Comparison of ENCODE assay signal across 8 cellular contexts in genomic region chr5:172903790-172904189, GRCh38. TPM values are rescaled to one million over a fixed set of nuclear protein-coding genes. Genes with fewer than 3 reads are reported as not detected.
DNase-seq lines count a peak whose midpoint lies in the region; ATAC-seq and TF ChIP-seq lines count a peak whose summit lies in the region.

No MANE protein-coding gene starts in this region.

- H3K4me1 Mint-ChIP-seq in central memory CD8-positive, alpha-beta T cell = no peaks in the 10 kb centered on the region
- H3K4me1 Mint-ChIP-seq in mesothelial cell of epicardium = peaks cover 79% of the 10 kb centered on the region
- H3K4me1 Mint-ChIP-seq in activated naive CD4-positive, alpha-beta T cell treated with anti-CD3 and anti-CD28 coated beads, Interleukin-2, amount 10 ng/mL, durations not matched to agents 7 days and 5 days = no peaks in the 10 kb centered on the region

- intact Hi-C loops in aorta (cut with DNase I) = loop anchor here (2.0 to 5.0 kb wide), 5 partner anchors 27 to 133 kb away; partner anchors contain the start of gene DUSP1 (in 2 of the 2)

- no peak for ATAC-seq in activated naive CD4-positive, alpha-beta T cell treated with anti-CD3 and anti-CD28 coated beads, Interleukin-2, amount 50 U/mL, for 72 hours
- ATAC-seq in central memory CD8-positive, alpha-beta T cell (replicated peaks; ENCODE audit: extremely low read depth, poor library complexity, severe bottlenecking) = no peak
- ATAC-seq in aorta (ENCODE audit: low FRiP score) (no peak), HG03159 (IDR thresholded peaks at IDR 0.05; ENCODE audit: unreplicated experiment) (no peak)

- H3K36me3 ChIP-seq in aorta (ENCODE audit: control insufficient read depth in 1 of 2, insufficient read depth in 2 of 2, low read length in 1 of 2) = no peaks in the 10 kb centered on the region

- H3K4me1 ChIP-seq in aorta (ENCODE audit: control insufficient read depth in 1 of 2, insufficient read depth in 2 of 2, low read length in 2 of 2) = peaks cover 0 to 6% of the 10 kb centered on the region in 2 donors

- no peak for DNase-seq in activated naive CD4-positive, alpha-beta T cell treated with anti-CD3 and anti-CD28 coated beads, Interleukin-2, amount 50 U/mL, for 72 hours (ENCODE audit: low spot score in 2 of 2)
- no peak for DNase-seq in activated naive CD4-positive, alpha-beta T cell (lab: John Stamatoyannopoulos, UW)
- DNase-seq in central memory CD8-positive, alpha-beta T cell (ENCODE audit: low spot score in 2 of 2) = no peak
- peak in 1 of 2 experiments; percentile 62 for DNase-seq in mesothelial cell of epicardium (ENCODE audit: low spot score in 2 of 2, unreplicated experiment in 2 of 2)
- peak; percentile 79 to 89 for DNase-seq in aorta
- no peak for DNase-seq in activated naive CD4-positive, alpha-beta T cell treated with anti-CD3 and anti-CD28 coated beads, Interleukin-2, amount 10 ng/mL, durations not matched to agents 7 days and 5 days
- DNase-seq in activated CD4-positive, alpha-beta T cell treated with anti-CD3 and anti-CD28 coated beads, Interleukin-2, amount 50 U/mL, for 4 hours = no peak

- no peak overlapping the region for H3K4me3 ChIP-seq in aorta (ENCODE audit: low read length in 2 of 2)

- H3K27me3 ChIP-seq in aorta (ENCODE audit: control insufficient read depth in 1 of 2, insufficient read depth in 2 of 2, low read length in 1 of 2) = no peaks in the 10 kb centered on the region

- H3K36me3 Mint-ChIP-seq in activated naive CD4-positive, alpha-beta T cell treated with anti-CD3 and anti-CD28 coated beads, Interleukin-2, amount 50 U/mL, for 72 hours = no peaks in the 10 kb centered on the region
- peaks cover 5% of the 10 kb centered on the region for H3K36me3 Mint-ChIP-seq in central memory CD8-positive, alpha-beta T cell (ENCODE audit: insufficient read depth)
- peaks cover 11% of the 10 kb centered on the region for H3K36me3 Mint-ChIP-seq in mesothelial cell of epicardium
- H3K36me3 Mint-ChIP-seq in activated naive CD4-positive, alpha-beta T cell treated with anti-CD3 and anti-CD28 coated beads, Interleukin-2, amount 10 ng/mL, durations not matched to agents 7 days and 5 days = peaks cover 4% of the 10 kb centered on the region

- no peaks in the 10 kb centered on the region for H3K27me3 Mint-ChIP-seq in central memory CD8-positive, alpha-beta T cell
- H3K27me3 Mint-ChIP-seq in mesothelial cell of epicardium (ENCODE audit: low read depth) = no peaks in the 10 kb centered on the region
- no peaks in the 10 kb centered on the region for H3K27me3 Mint-ChIP-seq in activated naive CD4-positive, alpha-beta T cell treated with anti-CD3 and anti-CD28 coated beads, Interleukin-2, amount 10 ng/mL, durations not matched to agents 7 days and 5 days

- WGBS in aorta, 2 donors = 28 to 32% methylated on average over 4 of the region's 4 CpGs

- no peak overlapping the region for H3K4me3 Mint-ChIP-seq in central memory CD8-positive, alpha-beta T cell
- H3K4me3 Mint-ChIP-seq in mesothelial cell of epicardium = peak overlapping the region; percentile 7
- no peak overlapping the region for H3K4me3 Mint-ChIP-seq in activated naive CD4-positive, alpha-beta T cell treated with anti-CD3 and anti-CD28 coated beads, Interleukin-2, amount 10 ng/mL, durations not matched to agents 7 days and 5 days

- H3K27ac Mint-ChIP-seq in activated naive CD4-positive, alpha-beta T cell treated with anti-CD3 and anti-CD28 coated beads, Interleukin-2, amount 50 U/mL, for 72 hours = peak overlapping the region; percentile 37 to 51
- peak overlapping the region; percentile 22 for H3K27ac Mint-ChIP-seq in central memory CD8-positive, alpha-beta T cell (ENCODE audit: low read depth)
- peak overlapping the region; percentile 98 for H3K27ac Mint-ChIP-seq in mesothelial cell of epicardium
- H3K27ac Mint-ChIP-seq in activated naive CD4-positive, alpha-beta T cell treated with anti-CD3 and anti-CD28 coated beads, Interleukin-2, amount 10 ng/mL, durations not matched to agents 7 days and 5 days = no peak overlapping the region

- no peaks in the 10 kb centered on the region for H3K9me3 Mint-ChIP-seq in activated naive CD4-positive, alpha-beta T cell treated with anti-CD3 and anti-CD28 coated beads, Interleukin-2, amount 50 U/mL, for 72 hours
- no peaks in the 10 kb centered on the region for H3K9me3 Mint-ChIP-seq in central memory CD8-positive, alpha-beta T cell
- H3K9me3 Mint-ChIP-seq in mesothelial cell of epicardium = no peaks in the 10 kb centered on the region
- H3K9me3 Mint-ChIP-seq in activated naive CD4-positive, alpha-beta T cell treated with anti-CD3 and anti-CD28 coated beads, Interleukin-2, amount 10 ng/mL, durations not matched to agents 7 days and 5 days = no peaks in the 10 kb centered on the region

- no peak for TF ChIP-seq CTCF in mesothelial cell of epicardium (IDR thresholded peaks at IDR 0.05; ENCODE audit: unreplicated experiment)

- H3K27ac ChIP-seq in aorta (ENCODE audit: low read depth in 1 of 2, low read length in 2 of 2) = peak overlapping the region; percentile 97

- CTCF ChIA-PET in activated naive CD4-positive, alpha-beta T cell treated with anti-CD3 and anti-CD28 coated beads, Interleukin-2, amount 10 ng/mL, durations not matched to agents 7 days and 5 days (lab: Charles Lee) = no interaction called here

- H3K9me3 ChIP-seq in aorta (ENCODE audit: control insufficient read depth, low read length) = no peaks in the 10 kb centered on the region

RNA-seq across cellular contexts. Expression of gene RPL26L1, which starts 55.4 kb away (rescaled TPM):
- total RNA-seq in activated naive CD4-positive, alpha-beta T cell treated with anti-CD3 and anti-CD28 coated beads, Interleukin-2, amount 50 U/mL, for 72 hours = 10 to 100 TPM; 53.5 to 61.6 TPM
- total RNA-seq in mesothelial cell of epicardium (43.0 to 43.9 TPM (median 43.9 TPM) in 3 replicates), aorta (10 to 100 TPM; 16.7 to 31.2 TPM)
- 10 to 100 TPM; 28.2 to 30.4 TPM for polyA plus RNA-seq in aorta

Comparison
In these comparisons a context has a peak if more than half of its experiments do, and no peak if none do; other contexts are left out.
1. DNase-seq: peak in aorta (2 of 2); none in activated naive CD4-positive, alpha-beta T cell treated with anti-CD3 and anti-CD28 coated beads, Interleukin-2, amount 50 U/mL, for 72 hours (0 of 2), activated naive CD4-positive, alpha-beta T cell (0 of 4), central memory CD8-positive, alpha-beta T cell (0 of 2), activated naive CD4-positive, alpha-beta T cell treated with anti-CD3 and anti-CD28 coated beads, Interleukin-2, amount 10 ng/mL, durations not matched to agents 7 days and 5 days (single experiment) and activated CD4-positive, alpha-beta T cell treated with anti-CD3 and anti-CD28 coated beads, Interleukin-2, amount 50 U/mL, for 4 hours (0 of 2).